19 cellular contexts compared by ENCODE assay signal in the genomic region with DNA sequence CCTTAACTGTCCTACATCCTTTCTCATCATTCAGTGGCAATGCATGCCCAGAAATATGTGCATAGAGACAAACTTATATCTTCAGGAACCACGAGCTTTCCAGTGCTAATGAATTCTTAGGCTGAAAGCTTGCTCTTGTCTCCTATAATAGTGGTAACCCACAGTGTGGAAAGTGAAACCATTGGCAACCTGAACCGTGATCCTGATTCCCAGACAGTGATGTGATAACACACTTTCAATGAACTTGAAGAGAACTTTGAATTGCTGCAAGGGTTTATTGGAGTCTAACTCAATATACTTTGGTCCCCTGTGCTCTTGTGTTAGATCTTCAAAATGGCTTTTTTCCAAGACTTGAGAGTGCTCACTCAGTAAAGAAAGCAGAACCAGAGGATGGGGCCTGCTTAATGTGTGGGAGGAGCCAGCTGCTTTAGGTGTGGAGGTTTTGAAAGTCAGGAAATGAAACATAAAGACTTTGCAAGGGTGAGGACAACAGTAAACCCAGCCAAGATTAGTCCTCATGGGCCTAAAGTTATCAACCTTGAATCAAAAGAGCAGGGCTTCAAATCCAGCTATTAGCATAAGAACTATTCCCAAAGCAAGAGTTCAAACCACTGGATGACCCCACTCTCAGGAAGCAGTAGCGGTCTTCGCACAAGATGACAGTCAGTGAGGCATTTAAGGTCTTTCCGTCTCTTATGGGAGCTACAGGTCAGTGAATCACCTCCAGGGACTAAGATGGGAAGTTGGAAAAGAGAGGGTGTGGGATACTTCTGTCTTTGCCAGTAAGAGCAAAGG.
DNase-seq lines count a peak whose midpoint lies in the region; ATAC-seq and TF ChIP-seq lines count a peak whose summit lies in the region.
"Had no signal": no experiment of that assay in that cellular context is flagged by ENCODE, and none has a peak within 500 bp of the region (broad histone marks: within the 10 kb centered on the region; RNA-seq: fewer than 3 reads in every experiment).

No MANE protein-coding gene starts in this region.

- TF ChIP-seq CTCF in astrocyte of the spinal cord (IDR thresholded peaks at IDR 0.05; ENCODE audit: low read depth, low read length) (no peak), esophagus muscularis mucosa (IDR thresholded peaks at IDR 0.05) (no peak)

- DNase-seq in DMS53 (lab: John Stamatoyannopoulos, UW) (peak; percentile 11), DMS53 treated with DMSO at 0.1 percent for 48 hours (lab: John Stamatoyannopoulos, UW; ENCODE audit: unreplicated experiment) (no peak), NOMO-1 treated with DMSO at 0.1 percent for 48 hours (lab: John Stamatoyannopoulos, UW; ENCODE audit: unreplicated experiment) (peak; percentile 78), astrocyte of the spinal cord (ENCODE audit: low read depth, low spot score) (peak; percentile 31), pons (ENCODE audit: low spot score) (peak; percentile 27), esophagus muscularis mucosa (ENCODE audit: extremely low spot score) (no peak)
- no peak for DNase-seq in activated T-cell treated with anti-CD3 and anti-CD28 coated beads, Interleukin-2, amount 50 U/mL, for 1 hour
- DNase-seq: activated CD4-positive, alpha-beta T cell treated with anti-CD3 and anti-CD28 coated beads for 4 hours; GF-D8; HFFc6; left lung; NCI-H2171 treated with DMSO at 0.1 percent for 48 hours; NCI-H69; substantia nigra had no signal

- ATAC-seq in HG03139 (IDR thresholded peaks at IDR 0.05; ENCODE audit: unreplicated experiment): no peak
- ATAC-seq: K562, left lung had no signal

- TF ChIP-seq EP300 in esophagus muscularis mucosa (IDR thresholded peaks at IDR 0.05): no peak

- H3K4me1 ChIP-seq in esophagus muscularis mucosa: peaks cover 0 to 10% (median 7%) of the 10 kb centered on the region in 4 donors

- in situ Hi-C loops in astrocyte of the spinal cord (cut with HindIII; ENCODE audit: low sequenced_read_pairs): no loop called here

- intact Hi-C loops in esophagus muscularis mucosa (cut with DNase I): no loop called here

- H3K4me3 ChIP-seq in astrocyte of the spinal cord (ENCODE audit: low read depth, low read length): no peak overlapping the region
- no peak overlapping the region for H3K4me3 ChIP-seq in esophagus muscularis mucosa
- H3K4me3 ChIP-seq: K562, left lung, SK-N-MC had no signal

- TF ChIP-seq POLR2A in esophagus muscularis mucosa (IDR thresholded peaks at IDR 0.05; ENCODE audit: low read depth): no peak

- no peaks in the 10 kb centered on the region for H3K9me3 ChIP-seq in esophagus muscularis mucosa
- H3K9me3 ChIP-seq: neutrophil had no signal

- no peak overlapping the region for H3K27ac ChIP-seq in esophagus muscularis mucosa (replicated peaks in 1 of 4)
- H3K27ac ChIP-seq: 22Rv1, left lung, neutrophil, SK-N-MC had no signal

- H3K27me3 ChIP-seq in esophagus muscularis mucosa: no peaks in the 10 kb centered on the region
- H3K27me3 ChIP-seq: left lung, neutrophil had no signal

- 93% methylated on average over 5 of the region's 5 CpGs for WGBS in esophagus muscularis mucosa

- H3K36me3 ChIP-seq in esophagus muscularis mucosa: no peaks in the 10 kb centered on the region
- H3K36me3 ChIP-seq: left lung, neutrophil had no signal

Comparison
In these comparisons a context has a peak if more than half of its experiments do, and no peak if none do; other contexts are left out.
1. DNase-seq: peak in DMS53 (single experiment), NOMO-1 treated with DMSO at 0.1 percent for 48 hours (single experiment), astrocyte of the spinal cord (single experiment) and pons (single experiment); none in DMS53 treated with DMSO at 0.1 percent for 48 hours (single experiment), esophagus muscularis mucosa (single experiment) and activated T-cell treated with anti-CD3 and anti-CD28 coated beads, Interleukin-2, amount 50 U/mL, for 1 hour (single experiment).